9 cellular contexts compared by ENCODE assay signal in the genomic region with DNA sequence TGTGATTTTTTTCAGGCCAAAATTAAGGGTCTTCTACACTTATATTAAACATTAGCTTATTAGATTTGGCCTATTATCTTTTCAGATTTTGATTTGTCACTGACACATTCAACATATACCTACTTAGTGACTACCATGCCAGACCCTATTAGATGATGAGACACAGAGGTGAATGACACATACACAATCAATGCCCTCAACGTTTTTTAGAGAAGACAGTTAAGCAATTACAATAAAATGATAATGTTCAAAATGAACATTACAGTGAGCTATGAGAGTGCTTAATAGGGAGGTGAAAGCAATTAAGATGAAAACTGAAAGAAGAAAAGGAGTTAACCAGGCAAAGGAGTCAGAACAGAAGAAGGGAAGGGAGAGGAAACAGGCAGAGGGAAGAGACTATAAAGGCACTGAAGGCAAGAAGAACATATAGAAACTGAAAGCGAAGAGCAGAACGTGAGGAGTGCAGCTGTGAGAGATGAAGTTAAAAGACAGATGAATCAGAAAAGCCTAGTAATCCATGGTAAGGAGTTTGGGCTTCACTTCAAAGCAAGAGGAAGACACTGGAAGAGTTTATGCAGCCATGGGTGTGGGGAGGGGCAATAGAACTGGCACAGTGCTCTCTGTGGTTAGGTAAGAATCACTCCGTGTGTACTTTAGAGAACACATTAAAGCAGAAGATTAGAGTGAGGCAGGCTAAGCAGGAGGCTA.
A peak's percentile ranks its signal among the peaks of the same experiment; 100 is the strongest.
DNase-seq lines count a peak whose midpoint lies in the region; ATAC-seq and TF ChIP-seq lines count a peak whose summit lies in the region.
"Had no signal": no experiment of that assay in that cellular context is flagged by ENCODE, and none has a peak within 500 bp of the region (broad histone marks: within the 10 kb centered on the region; RNA-seq: fewer than 3 reads in every experiment).

No MANE protein-coding gene starts in this region.

- no peaks in the 10 kb centered on the region for H3K27me3 Mint-ChIP-seq in activated naive CD4-positive, alpha-beta T cell treated with anti-CD3 and anti-CD28 coated beads for 36 hours (ENCODE audit: low read depth)

- no peaks in the 10 kb centered on the region for H3K27me3 ChIP-seq in GM06990 (replicated peaks; ENCODE audit: control insufficient read depth, insufficient read depth, low read length)
- H3K27me3 ChIP-seq: pancreas had no signal

- no peaks in the 10 kb centered on the region for H3K36me3 Mint-ChIP-seq in activated naive CD4-positive, alpha-beta T cell treated with anti-CD3 and anti-CD28 coated beads for 36 hours (ENCODE audit: low read depth)

- no peak for TF ChIP-seq CTCF in GM06990 (IDR thresholded peaks at IDR 0.05; ENCODE audit: insufficient read depth, low read length, poor library complexity, severe bottlenecking)

- ATAC-seq in GM21423 (IDR thresholded peaks at IDR 0.05; ENCODE audit: unreplicated experiment) = peak; percentile 92
- ATAC-seq in HG03571 (IDR thresholded peaks at IDR 0.05; ENCODE audit: unreplicated experiment) = peak; percentile 89
- ATAC-seq in Right ventricle myocardium inferior = no peak

- intact Hi-C loops in activated naive CD4-positive, alpha-beta T cell treated with anti-CD3 and anti-CD28 coated beads for 36 hours (cut with micrococcal nuclease) = loop anchor here (1.0 to 10.0 kb wide), 4 partner anchors 90 to 719 kb away; a partner anchor contains a TSS
- intact Hi-C loops in Right ventricle myocardium inferior (cut with DNase I) = no loop called here

- H3K36me3 ChIP-seq in GM06990 (ENCODE audit: control insufficient read depth, insufficient read depth, low read length) = no peaks in the 10 kb centered on the region
- H3K36me3 ChIP-seq: pancreas had no signal

- DNase-seq in GM06990 (ENCODE audit: extremely low read depth, insufficient read length) (peak; percentile 26), mucosa of gallbladder (ENCODE audit: low spot score) (no peak), NCI-H2107 treated with DMSO at 0.1 percent for 48 hours (lab: John Stamatoyannopoulos, UW; ENCODE audit: unreplicated experiment) (no peak), Right ventricle myocardium inferior (ENCODE audit: missing footprints) (no peak)
- peak; percentile 41 for DNase-seq in activated naive CD4-positive, alpha-beta T cell treated with anti-CD3 and anti-CD28 coated beads for 36 hours
- DNase-seq in stimulated activated CD4-positive, alpha-beta T cell treated with anti-CD3 and anti-CD28 coated beads, Interleukin-4, amount 100 ng/mL, for 48 hours (ENCODE audit: low read depth in 2 of 2) = peak; percentile 1 to 4
- DNase-seq: pancreas had no signal

- H3K9me3 Mint-ChIP-seq in activated naive CD4-positive, alpha-beta T cell treated with anti-CD3 and anti-CD28 coated beads for 36 hours = no peaks in the 10 kb centered on the region

- CTCF ChIA-PET in activated naive CD4-positive, alpha-beta T cell treated with anti-CD3 and anti-CD28 coated beads for 36 hours (lab: Charles Lee) = no interaction called here

- peak overlapping the region; percentile 45 for H3K4me3 ChIP-seq in GM06990 (replicated peaks; ENCODE audit: low read depth, low read length)
- H3K4me3 ChIP-seq: pancreas had no signal

- H3K4me1 Mint-ChIP-seq in activated naive CD4-positive, alpha-beta T cell treated with anti-CD3 and anti-CD28 coated beads for 36 hours (ENCODE audit: low read depth) = peaks cover 7% of the 10 kb centered on the region

- H3K4me3 Mint-ChIP-seq in activated naive CD4-positive, alpha-beta T cell treated with anti-CD3 and anti-CD28 coated beads for 36 hours = no peak overlapping the region

- H3K27ac Mint-ChIP-seq in activated naive CD4-positive, alpha-beta T cell treated with anti-CD3 and anti-CD28 coated beads for 36 hours = no peak overlapping the region

Comparison
In these comparisons a context has a peak if more than half of its experiments do, and no peak if none do; other contexts are left out.
1. DNase-seq: peak in GM06990 (single experiment), activated naive CD4-positive, alpha-beta T cell treated with anti-CD3 and anti-CD28 coated beads for 36 hours (single experiment) and stimulated activated CD4-positive, alpha-beta T cell treated with anti-CD3 and anti-CD28 coated beads, Interleukin-4, amount 100 ng/mL, for 48 hours (2 of 2); none in mucosa of gallbladder (single experiment), NCI-H2107 treated with DMSO at 0.1 percent for 48 hours (single experiment) and Right ventricle myocardium inferior (single experiment).